In the genomic region with DNA sequence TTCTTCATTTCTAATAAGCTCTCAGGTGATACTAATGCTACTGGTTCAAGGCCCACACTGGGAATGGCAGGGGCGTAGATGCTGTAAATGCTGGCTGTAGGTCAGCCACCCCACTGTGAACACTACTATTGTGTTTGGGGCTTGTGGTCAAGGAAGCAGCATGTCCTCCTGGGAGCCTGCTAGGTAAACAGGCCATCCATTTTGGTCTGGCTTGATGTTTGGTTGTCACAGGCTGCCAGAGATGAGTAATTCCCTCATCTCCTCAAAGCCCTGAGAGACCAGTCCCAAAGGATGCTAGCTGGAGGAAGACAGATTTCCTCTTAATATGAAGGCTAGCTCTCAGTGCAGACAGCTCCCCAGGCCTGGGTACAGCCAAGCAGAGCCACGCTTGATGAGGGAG, we compare ENCODE assay signal across 20 cellular contexts.
"Had no signal": no experiment of that assay in that cellular context is flagged by ENCODE, and none has a peak within 500 bp of the region (broad histone marks: within the 10 kb centered on the region; RNA-seq: fewer than 3 reads in every experiment).

No MANE protein-coding gene starts in this region.

- H3K36me3 ChIP-seq: pancreas, suprapubic skin, transverse colon, vagina, WERI-Rb-1 had no signal

- H2AFZ ChIP-seq: hepatocyte had no signal

- ATAC-seq: activated naive CD4-positive, alpha-beta T cell treated with anti-CD3 and anti-CD28 coated beads, Interleukin-2, amount 50 U/mL, for 72 hours; left colon; pancreas; sciatic nerve; stimulated activated naive CD8-positive, alpha-beta T cell treated with anti-CD3 and anti-CD28 coated beads, Interleukin-15, amount 100 ng/mL, for 72 hours had no signal

- H3K4me3 ChIP-seq: hepatocyte, lung, pancreas, smooth muscle cell, suprapubic skin, transverse colon, vagina had no signal

- H3K4me2 ChIP-seq: hepatocyte, smooth muscle cell had no signal

- H3K4me1 ChIP-seq: pancreas, suprapubic skin, transverse colon, vagina had no signal

- H3K9me3 ChIP-seq: pancreas, suprapubic skin, transverse colon, vagina had no signal

- DNase-seq: activated CD4-positive, alpha-beta T cell treated with anti-CD3 and anti-CD28 coated beads, Interleukin-2, amount 50 U/mL, for 4 hours; activated gamma-delta T cell treated with Interleukin-2 at 50 U/mL for 16 hours; activated T-cell treated with anti-CD3 and anti-CD28 coated beads for 4 hours; dermis blood vessel endothelial cell; effector memory CD4-positive, alpha-beta T cell; left colon; nephron progenitor cell; pancreas; stimulated activated CD4-positive, alpha-beta T cell treated with anti-CD3 and anti-CD28 coated beads, Interleukin-4, amount 100 ng/mL, for 1 hour; stimulated activated naive CD8-positive, alpha-beta T cell treated with anti-CD3 and anti-CD28 coated beads, Interleukin-15, amount 100 ng/mL, for 72 hours; transverse colon; WERI-Rb-1 had no signal

- H3K27ac ChIP-seq: hepatocyte, pancreas, suprapubic skin, transverse colon, vagina, WERI-Rb-1 had no signal

- H3K4me3 Mint-ChIP-seq: activated T-helper 1 cell treated with anti-CD3 and anti-CD28 coated beads, Interleukin-12 subunit alpha, Interleukin-12 subunit beta, Interleukin-2, Interleukin-4 antibody, amounts not matched to agents 30 ng/mL and 10 ng/mL and 1 ng/mL, durations not matched to agents 14 hours and 24 hours and 36 hours; nephron progenitor cell; stimulated activated naive CD8-positive, alpha-beta T cell treated with anti-CD3 and anti-CD28 coated beads, Interleukin-15, amount 100 ng/mL, for 72 hours had no signal

- H3K4me1 Mint-ChIP-seq: stimulated activated naive CD8-positive, alpha-beta T cell treated with anti-CD3 and anti-CD28 coated beads, Interleukin-15, amount 100 ng/mL, for 72 hours had no signal

- H3K79me2 ChIP-seq: hepatocyte had no signal

- H3K9me3 Mint-ChIP-seq: activated T-helper 1 cell treated with anti-CD3 and anti-CD28 coated beads, Interleukin-12 subunit alpha, Interleukin-12 subunit beta, Interleukin-2, Interleukin-4 antibody, amounts not matched to agents 30 ng/mL and 10 ng/mL and 1 ng/mL, durations not matched to agents 14 hours and 24 hours and 36 hours; nephron progenitor cell had no signal

- H3K36me3 Mint-ChIP-seq: activated naive CD4-positive, alpha-beta T cell treated with anti-CD3 and anti-CD28 coated beads, Interleukin-2, amount 50 U/mL, for 72 hours had no signal

- H3K27ac Mint-ChIP-seq: activated naive CD4-positive, alpha-beta T cell treated with anti-CD3 and anti-CD28 coated beads, Interleukin-2, amount 50 U/mL, for 72 hours; activated T-helper 1 cell treated with anti-CD3 and anti-CD28 coated beads, Interleukin-12 subunit alpha, Interleukin-12 subunit beta, Interleukin-2, Interleukin-4 antibody, amounts not matched to agents 30 ng/mL and 10 ng/mL and 1 ng/mL, durations not matched to agents 14 hours and 24 hours and 36 hours; nephron progenitor cell; stimulated activated naive CD8-positive, alpha-beta T cell treated with anti-CD3 and anti-CD28 coated beads, Interleukin-15, amount 100 ng/mL, for 72 hours had no signal

- H3K27me3 ChIP-seq: hepatocyte, pancreas, suprapubic skin, transverse colon, vagina had no signal
